ENCODE assay signal across 9 cellular contexts in genomic region chr11:33633251-33634003, GRCh38.
A peak's percentile ranks its signal among the peaks of the same experiment; 100 is the strongest.
DNase-seq lines count a peak whose midpoint lies in the region; TF ChIP-seq lines count a peak whose summit lies in the region.
"Had no signal": no experiment of that assay in that cellular context is flagged by ENCODE, and none has a peak within 500 bp of the region (broad histone marks: within the 10 kb centered on the region; RNA-seq: fewer than 3 reads in every experiment).

No MANE protein-coding gene starts in this region.

- in situ Hi-C loops in GM13976 (cut with MboI; ENCODE audit: low sequenced_read_pairs, unreplicated experiment) = no loop called here

- DNase-seq in NCI-H446 treated with DMSO at 0.1 percent for 48 hours (lab: John Stamatoyannopoulos, UW) = peak; percentile 12
- DNase-seq in NCI-H446 (lab: John Stamatoyannopoulos, UW) = no peak
- DNase-seq in NCI-H748 treated with DMSO at 0.1 percent for 48 hours (lab: John Stamatoyannopoulos, UW) = peak; percentile 98
- peak; percentile 62 for DNase-seq in smooth muscle cell of the brain vasculature (ENCODE audit: low read depth, low spot score)
- no peak for DNase-seq in tibial nerve (ENCODE audit: low spot score in 2 of 2)
- DNase-seq in posterior vena cava (ENCODE audit: low spot score) = no peak
- no peak for DNase-seq in GM13976 (ENCODE audit: low spot score)
- DNase-seq: naive thymus-derived CD4-positive, alpha-beta T cell had no signal

- H3K27me3 ChIP-seq in esophagus (ENCODE audit: control insufficient read depth in 1 of 2, insufficient read depth in 2 of 2, low read length in 2 of 2) (no peaks in the 10 kb centered on the region), tibial nerve (no peaks in the 10 kb centered on the region)

- TF ChIP-seq EP300 in tibial nerve (IDR thresholded peaks at IDR 0.05) = no peak

- intact Hi-C loops in posterior vena cava (cut with DNase I) = loop anchor here in 1 of 2 donors (5.0 kb wide), 1 partner anchor 51 kb away; no protein-coding TSS in a partner anchor

- TF ChIP-seq POLR2A in tibial nerve (IDR thresholded peaks at IDR 0.05) = no peak

- TF ChIP-seq CTCF in tibial nerve (IDR thresholded peaks at IDR 0.05) = no peak
- TF ChIP-seq CTCF in GM13976 (IDR thresholded peaks at IDR 0.05; ENCODE audit: borderline replicate concordance, control extremely low read depth, extremely low read depth, insufficient read depth, missing control alignments) = no peak

- H3K4me1 ChIP-seq in esophagus (ENCODE audit: control insufficient read depth in 2 of 2, insufficient read depth in 2 of 2, low read length in 1 of 2) (peaks cover 2% of the 10 kb centered on the region in 2 donors), tibial nerve (no peaks in the 10 kb centered on the region)

- H3K27ac ChIP-seq in esophagus (ENCODE audit: low read depth in 2 of 2, low read length in 1 of 2) = peak overlapping the region; percentile 87 to 92
- no peak overlapping the region for H3K27ac ChIP-seq in tibial nerve

- H3K9me3 ChIP-seq in esophagus (ENCODE audit: control insufficient read depth in 2 of 2, insufficient read depth in 1 of 2, low read depth in 1 of 2, low read length in 1 of 2) = no peaks in the 10 kb centered on the region
- peaks cover 0 to 2% (median 0%) of the 10 kb centered on the region in 4 donors for H3K9me3 ChIP-seq in tibial nerve

- H3K4me3 ChIP-seq in esophagus (ENCODE audit: low read depth in 1 of 2, low read length in 2 of 2) (no peak overlapping the region), tibial nerve (no peak overlapping the region)

- WGBS in esophagus, 2 donors = 57% methylated on average over 15 of the region's 15 CpGs
- WGBS in tibial nerve, 2 donors = 90 to 91% methylated on average over 15 of the region's 15 CpGs

- H3K36me3 ChIP-seq in esophagus (ENCODE audit: control insufficient read depth in 2 of 2, insufficient read depth in 2 of 2, low read length in 1 of 2) = no peaks in the 10 kb centered on the region
- H3K36me3 ChIP-seq in tibial nerve = no peaks in the 10 kb centered on the region

Comparison
In these comparisons a context has a peak if more than half of its experiments do, and no peak if none do; other contexts are left out.
1. DNase-seq: peak in NCI-H446 treated with DMSO at 0.1 percent for 48 hours (single experiment), NCI-H748 treated with DMSO at 0.1 percent for 48 hours (single experiment) and smooth muscle cell of the brain vasculature (single experiment); none in NCI-H446 (0 of 2), tibial nerve (0 of 2), posterior vena cava (single experiment) and GM13976 (single experiment).
2. H3K27ac ChIP-seq: peak in esophagus (2 of 2); none in tibial nerve (0 of 4).